8 cellular contexts compared by ENCODE assay signal in genomic region chr16:12340151-12340733, GRCh38.
DNase-seq lines count a peak whose midpoint lies in the region; ATAC-seq and TF ChIP-seq lines count a peak whose summit lies in the region.

No MANE protein-coding gene starts in this region.

- H3K79me2 ChIP-seq in GM23248 (ENCODE audit: insufficient read depth) (no peaks in the 10 kb centered on the region), OCI-LY3 (ENCODE audit: low read length) (no peaks in the 10 kb centered on the region)

- peak overlapping the region; percentile 55 for H3K9ac ChIP-seq in GM23248
- H3K9ac ChIP-seq in OCI-LY3 (ENCODE audit: low read length): no peak overlapping the region

- in situ Hi-C loops in GM23248 (cut with MboI): no loop called here

- H3K4me1 Mint-ChIP-seq in activated T-helper 2 cell treated with anti-CD3 and anti-CD28 coated beads, Interferon-gamma antibody, Interleukin-2, Interleukin-4, amounts not matched to agents 10 μg/mL and 5 μg/mL and 100 μg/mL, durations not matched to agents 14 hours and 24 hours and 36 hours (ENCODE audit: low read depth): no peaks in the 10 kb centered on the region

- H3K4me1 ChIP-seq in BE2C (no peaks in the 10 kb centered on the region), GM23248 (ENCODE audit: insufficient read depth) (peaks cover 28% of the 10 kb centered on the region), OCI-LY3 (ENCODE audit: low read length) (peaks cover 9% of the 10 kb centered on the region)

- H4K20me1 ChIP-seq in GM23248 (ENCODE audit: insufficient read depth): no peaks in the 10 kb centered on the region
- peaks cover 3% of the 10 kb centered on the region; the same call in 1 of the 2 replicates for H4K20me1 ChIP-seq in OCI-LY3 (ENCODE audit: insufficient read depth, low read length)

- no peaks in the 10 kb centered on the region for H3K27me3 Mint-ChIP-seq in activated T-helper 2 cell treated with anti-CD3 and anti-CD28 coated beads, Interferon-gamma antibody, Interleukin-2, Interleukin-4, amounts not matched to agents 10 μg/mL and 5 μg/mL and 100 μg/mL, durations not matched to agents 14 hours and 24 hours and 36 hours (ENCODE audit: low read depth)

- H3K36me3 ChIP-seq in BE2C: no peaks in the 10 kb centered on the region
- no peaks in the 10 kb centered on the region for H3K36me3 ChIP-seq in GM23248 (ENCODE audit: low read depth)
- no peaks in the 10 kb centered on the region for H3K36me3 ChIP-seq in OCI-LY3 (replicated peaks; ENCODE audit: low read depth, low read length)

- H3F3A ChIP-seq in GM23248 (ENCODE audit: insufficient read depth): peaks cover 34% of the 10 kb centered on the region

- H2AFZ ChIP-seq in GM23248 (peak overlapping the region; percentile 40; the same call in 1 of the 2 replicates), OCI-LY3 (ENCODE audit: low read depth, low read length) (no peak overlapping the region)

- H3K27ac ChIP-seq in GM23248: peak overlapping the region; percentile 76
- no peak overlapping the region for H3K27ac ChIP-seq in OCI-LY3 (ENCODE audit: low read length)

- H3K9me2 ChIP-seq in GM23248 (ENCODE audit: insufficient read depth): no peaks in the 10 kb centered on the region

- H3K27ac Mint-ChIP-seq in activated T-helper 2 cell treated with anti-CD3 and anti-CD28 coated beads, Interferon-gamma antibody, Interleukin-2, Interleukin-4, amounts not matched to agents 10 μg/mL and 5 μg/mL and 100 μg/mL, durations not matched to agents 14 hours and 24 hours and 36 hours: no peak overlapping the region

- no peak for ATAC-seq in GM19328 (IDR thresholded peaks at IDR 0.05; ENCODE audit: unreplicated experiment)

- H3K9me3 ChIP-seq in BE2C: no peaks in the 10 kb centered on the region
- no peaks in the 10 kb centered on the region for H3K9me3 ChIP-seq in GM23248 (ENCODE audit: low read depth)
- H3K9me3 ChIP-seq in OCI-LY3 (ENCODE audit: insufficient read depth, low read length): no peaks in the 10 kb centered on the region

- TF ChIP-seq CTCF in BE2C (IDR thresholded peaks at IDR 0.05; ENCODE audit: low read depth, low read length): peak; percentile 41
- TF ChIP-seq CTCF in OCI-LY3 (IDR thresholded peaks at IDR 0.05; ENCODE audit: low read depth, low read length): peak; percentile 82
- TF ChIP-seq CTCF in epithelial cell of esophagus (IDR thresholded peaks at IDR 0.05; ENCODE audit: insufficient read depth, low read depth, low read length, missing control alignments): peak; percentile 23

- H3K27me3 ChIP-seq in BE2C (no peaks in the 10 kb centered on the region; the same call in 1 of the 2 replicates), GM23248 (replicated peaks; ENCODE audit: insufficient read depth) (no peaks in the 10 kb centered on the region), OCI-LY3 (ENCODE audit: low read depth, low read length) (no peaks in the 10 kb centered on the region)

- H3K4me3 Mint-ChIP-seq in activated T-helper 2 cell treated with anti-CD3 and anti-CD28 coated beads, Interferon-gamma antibody, Interleukin-2, Interleukin-4, amounts not matched to agents 10 μg/mL and 5 μg/mL and 100 μg/mL, durations not matched to agents 14 hours and 24 hours and 36 hours (ENCODE audit: low read depth): no peak overlapping the region

- peak overlapping the region; percentile 63 for H3K4me2 ChIP-seq in GM23248 (ENCODE audit: unreplicated experiment)
- H3K4me2 ChIP-seq in OCI-LY3 (ENCODE audit: low read length): no peak overlapping the region

- WGBS in GM23248 (ENCODE audit: low coverage in 1 of 2, low lambda C conversion rate in 2 of 2, missing lambda C conversion rate in 2 of 2), 2 experiments: 13 to 14% methylated on average over 7 of the region's 7 CpGs

- intact Hi-C loops in activated T-helper 2 cell treated with anti-CD3 and anti-CD28 coated beads, Interferon-gamma antibody, Interleukin-2, Interleukin-4, amounts not matched to agents 10 μg/mL and 5 μg/mL and 100 μg/mL, durations not matched to agents 14 hours and 24 hours and 36 hours (cut with micrococcal nuclease): no loop called here

- H3K9me3 Mint-ChIP-seq in activated T-helper 2 cell treated with anti-CD3 and anti-CD28 coated beads, Interferon-gamma antibody, Interleukin-2, Interleukin-4, amounts not matched to agents 10 μg/mL and 5 μg/mL and 100 μg/mL, durations not matched to agents 14 hours and 24 hours and 36 hours: no peaks in the 10 kb centered on the region

- no peaks in the 10 kb centered on the region for H3K36me3 Mint-ChIP-seq in activated T-helper 2 cell treated with anti-CD3 and anti-CD28 coated beads, Interferon-gamma antibody, Interleukin-2, Interleukin-4, amounts not matched to agents 10 μg/mL and 5 μg/mL and 100 μg/mL, durations not matched to agents 14 hours and 24 hours and 36 hours (ENCODE audit: low read depth)

- DNase-seq in BE2C: no peak
- DNase-seq in GM23248: peak; percentile 85
- peak; percentile 40 for DNase-seq in epithelial cell of esophagus (ENCODE audit: low read depth)
- peak; percentile 78 for DNase-seq in renal cortical epithelial cell (ENCODE audit: low read depth)
- DNase-seq in activated T-helper 2 cell treated with anti-CD3 and anti-CD28 coated beads, Interferon-gamma antibody, Interleukin-2, Interleukin-4, amounts not matched to agents 10 μg/mL and 5 μg/mL and 100 μg/mL, durations not matched to agents 14 hours and 24 hours and 36 hours (ENCODE audit: low spot score): no peak
- no peak for DNase-seq in stimulated activated naive CD4-positive, alpha-beta T cell treated with Interleukin-2 at 50 U/mL for 16 hours (lab: John Stamatoyannopoulos, UW)

- H3K4me3 ChIP-seq in BE2C (ENCODE audit: low read depth, low read length): no peak overlapping the region
- H3K4me3 ChIP-seq in GM23248: peak overlapping the region; percentile 35
- no peak overlapping the region for H3K4me3 ChIP-seq in OCI-LY3 (ENCODE audit: low read length)
- no peak overlapping the region for H3K4me3 ChIP-seq in epithelial cell of esophagus (ENCODE audit: low read length)

Comparison
In these comparisons a context has a peak if more than half of its experiments do, and no peak if none do; other contexts are left out.
1. DNase-seq: peak in GM23248 (single experiment), epithelial cell of esophagus (single experiment) and renal cortical epithelial cell (single experiment); none in BE2C (single experiment), activated T-helper 2 cell treated with anti-CD3 and anti-CD28 coated beads, Interferon-gamma antibody, Interleukin-2, Interleukin-4, amounts not matched to agents 10 μg/mL and 5 μg/mL and 100 μg/mL, durations not matched to agents 14 hours and 24 hours and 36 hours (single experiment) and stimulated activated naive CD4-positive, alpha-beta T cell treated with Interleukin-2 at 50 U/mL for 16 hours (single experiment).
2. CTCF ChIP-seq: peak in every context shown above with its lines; median percentile 82 in OCI-LY3; 41 in BE2C; 23 in epithelial cell of esophagus.